ENCODE assay signal across 1 cellular context in the genomic region with DNA sequence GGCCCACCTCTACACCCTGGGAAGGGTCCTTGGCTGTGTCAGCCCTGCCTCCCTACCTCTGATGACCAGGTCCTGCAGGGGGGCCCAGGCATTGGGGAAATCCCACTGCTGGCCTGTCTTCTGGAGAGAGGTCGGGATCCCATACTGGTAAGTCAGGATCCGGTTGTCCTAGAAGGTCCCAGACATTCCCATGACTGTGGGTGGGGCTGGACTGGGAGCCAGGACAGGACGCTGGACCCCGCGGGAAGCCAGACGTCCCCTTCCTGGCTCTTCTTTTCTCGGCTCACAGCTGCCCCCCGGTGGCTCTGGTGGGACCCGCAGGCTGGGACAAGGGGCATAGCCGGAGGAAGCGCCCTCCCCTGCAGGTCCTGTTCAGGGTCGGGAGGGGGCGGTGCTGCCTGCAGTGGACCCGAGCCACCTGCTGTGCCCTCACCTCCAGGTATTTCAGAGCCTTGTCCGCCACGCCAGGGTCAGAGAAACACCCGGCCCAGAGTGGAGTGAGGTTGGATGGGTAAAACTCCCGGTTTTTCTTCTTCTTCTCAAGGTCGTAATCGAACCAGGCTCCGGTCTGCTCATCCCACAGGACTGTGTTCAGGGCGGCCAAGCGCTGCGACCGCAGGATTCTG.
TF ChIP-seq lines count a peak whose summit lies in the region.

No MANE protein-coding gene starts in this region.

TF ChIP-seq in HepG2, 621 proteins besides CTCF, POLR2A, EP300 and RAD21 (continued from another document and continues in another):
- TF ChIP-seq, protein P1, sequence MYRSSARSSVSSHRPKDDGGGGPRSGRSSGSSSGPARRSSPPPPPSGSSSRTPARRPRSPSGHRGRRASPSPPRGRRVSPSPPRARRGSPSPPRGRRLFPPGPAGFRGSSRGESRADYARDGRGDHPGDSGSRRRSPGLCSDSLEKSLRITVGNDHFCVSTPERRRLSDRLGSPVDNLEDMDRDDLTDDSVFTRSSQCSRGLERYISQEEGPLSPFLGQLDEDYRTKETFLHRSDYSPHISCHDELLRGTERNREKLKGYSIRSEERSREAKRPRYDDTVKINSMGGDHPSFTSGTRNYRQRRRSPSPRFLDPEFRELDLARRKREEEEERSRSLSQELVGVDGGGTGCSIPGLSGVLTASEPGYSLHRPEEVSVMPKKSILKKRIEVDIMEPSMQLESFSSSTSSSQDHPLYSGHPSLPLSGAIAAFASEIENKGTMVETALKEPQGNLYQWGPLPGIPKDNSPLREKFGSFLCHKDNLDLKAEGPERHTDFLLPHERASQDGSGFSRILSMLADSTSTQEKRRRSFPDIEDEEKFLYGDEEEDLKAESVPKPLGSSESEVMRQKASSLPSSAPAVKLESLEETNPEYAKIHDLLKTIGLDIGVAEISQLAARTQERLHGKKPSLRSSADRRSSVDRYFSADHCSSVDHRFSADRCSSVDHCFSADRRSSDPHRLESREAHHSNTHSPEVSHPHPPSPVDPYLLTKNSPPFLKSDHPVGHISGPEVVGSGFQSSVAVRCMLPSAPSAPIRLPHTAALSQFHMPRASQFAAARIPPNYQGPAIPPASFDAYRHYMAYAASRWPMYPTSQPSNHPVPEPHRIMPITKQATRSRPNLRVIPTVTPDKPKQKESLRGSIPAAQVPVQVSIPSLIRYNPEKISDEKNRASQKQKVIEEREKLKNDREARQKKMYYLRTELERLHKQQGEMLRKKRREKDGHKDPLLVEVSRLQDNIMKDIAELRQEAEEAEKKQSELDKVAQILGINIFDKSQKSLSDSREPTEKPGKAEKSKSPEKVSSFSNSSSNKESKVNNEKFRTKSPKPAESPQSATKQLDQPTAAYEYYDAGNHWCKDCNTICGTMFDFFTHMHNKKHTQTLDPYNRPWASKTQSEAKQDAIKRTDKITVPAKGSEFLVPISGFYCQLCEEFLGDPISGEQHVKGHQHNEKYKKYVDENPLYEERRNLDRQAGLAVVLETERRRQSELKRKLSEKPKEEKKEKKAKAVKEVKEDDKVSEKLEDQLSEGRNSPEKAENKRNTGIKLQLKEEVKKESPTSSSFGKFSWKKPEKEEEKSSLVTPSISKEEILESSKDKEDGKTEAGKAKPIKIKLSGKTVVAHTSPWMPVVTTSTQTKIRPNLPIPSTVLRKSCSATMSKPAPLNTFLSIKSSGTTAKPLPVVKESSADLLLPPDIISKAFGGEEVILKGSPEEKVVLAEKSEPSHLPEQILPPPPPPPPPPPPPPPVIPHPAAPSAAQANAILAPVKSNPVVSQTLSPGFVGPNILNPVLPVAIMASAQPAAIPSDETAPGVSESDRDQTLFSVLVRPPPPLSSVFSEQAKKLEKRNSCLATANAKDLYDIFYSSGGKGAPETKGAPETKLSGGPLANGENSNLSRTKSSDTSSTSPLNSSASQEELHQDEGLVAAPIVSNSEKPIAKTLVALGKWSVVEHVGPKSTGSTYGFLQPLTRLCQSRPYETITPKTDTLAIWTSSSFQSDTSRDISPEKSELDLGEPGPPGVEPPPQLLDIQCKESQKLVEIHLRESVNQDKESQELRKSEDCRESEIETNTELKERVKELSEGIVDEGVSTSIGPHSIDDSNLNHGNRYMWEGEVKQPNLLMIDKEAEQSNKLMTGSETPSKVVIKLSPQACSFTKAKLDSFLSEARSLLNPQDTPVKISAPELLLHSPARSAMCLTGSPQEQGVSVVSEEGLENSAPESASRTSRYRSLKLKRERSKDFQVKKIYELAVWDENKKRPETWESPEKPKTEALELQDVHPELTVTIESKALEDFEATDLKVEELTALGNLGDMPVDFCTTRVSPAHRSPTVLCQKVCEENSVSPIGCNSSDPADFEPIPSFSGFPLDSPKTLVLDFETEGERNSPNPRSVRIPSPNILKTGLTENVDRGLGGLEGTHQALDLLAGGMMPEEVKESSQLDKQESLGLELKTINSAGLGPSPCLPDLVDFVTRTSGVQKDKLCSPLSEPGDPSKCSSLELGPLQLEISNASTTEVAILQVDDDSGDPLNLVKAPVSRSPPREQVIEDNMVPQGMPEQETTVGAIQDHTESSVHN (CRISPR knock-in tag; IDR thresholded peaks at IDR 0.05), result no peak
- TF ChIP-seq, protein P2, sequence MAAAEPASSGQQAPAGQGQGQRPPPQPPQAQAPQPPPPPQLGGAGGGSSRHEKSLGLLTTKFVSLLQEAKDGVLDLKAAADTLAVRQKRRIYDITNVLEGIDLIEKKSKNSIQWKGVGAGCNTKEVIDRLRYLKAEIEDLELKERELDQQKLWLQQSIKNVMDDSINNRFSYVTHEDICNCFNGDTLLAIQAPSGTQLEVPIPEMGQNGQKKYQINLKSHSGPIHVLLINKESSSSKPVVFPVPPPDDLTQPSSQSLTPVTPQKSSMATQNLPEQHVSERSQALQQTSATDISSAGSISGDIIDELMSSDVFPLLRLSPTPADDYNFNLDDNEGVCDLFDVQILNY (CRISPR knock-in tag; conservative IDR thresholded peaks at IDR 0.05), result no peak
- no peak for TF ChIP-seq ZNF337 (CRISPR knock-in tag; IDR thresholded peaks at IDR 0.05; ENCODE audit: borderline replicate concordance, low read depth)
- TF ChIP-seq PRMT3 (CRISPR knock-in tag; IDR thresholded peaks at IDR 0.05; ENCODE audit: borderline replicate concordance, low read depth), result no peak
- no peak for TF ChIP-seq ZNF562 (CRISPR knock-in tag; IDR thresholded peaks at IDR 0.05; ENCODE audit: borderline replicate concordance)
- no peak for TF ChIP-seq ZBTB1 (CRISPR knock-in tag; IDR thresholded peaks at IDR 0.05; ENCODE audit: borderline replicate concordance)
- no peak for TF ChIP-seq CREB1 (IDR thresholded peaks at IDR 0.05)
- no peak for TF ChIP-seq CREB1 (CRISPR knock-in tag; IDR thresholded peaks at IDR 0.05)
- TF ChIP-seq ZNF780A (CRISPR knock-in tag; IDR thresholded peaks at IDR 0.05), result no peak
- TF ChIP-seq MED13 (CRISPR knock-in tag; IDR thresholded peaks at IDR 0.05), result no peak
- TF ChIP-seq ZNF20 (CRISPR knock-in tag; IDR thresholded peaks at IDR 0.05), result no peak
- TF ChIP-seq DNMT3B (CRISPR knock-in tag; conservative IDR thresholded peaks at IDR 0.05), result no peak
- no peak for TF ChIP-seq ZFYVE20 (CRISPR knock-in tag; IDR thresholded peaks at IDR 0.05; ENCODE audit: borderline replicate concordance, low read depth)
- no peak for TF ChIP-seq DNMT1 (CRISPR knock-in tag; IDR thresholded peaks at IDR 0.05)
- no peak for TF ChIP-seq ATAD3A (CRISPR knock-in tag; IDR thresholded peaks at IDR 0.05)
- TF ChIP-seq XRCC5 (optimal IDR thresholded peaks at IDR 0.05; ENCODE audit: low read length), result peak; percentile 85
- TF ChIP-seq, protein P3, sequence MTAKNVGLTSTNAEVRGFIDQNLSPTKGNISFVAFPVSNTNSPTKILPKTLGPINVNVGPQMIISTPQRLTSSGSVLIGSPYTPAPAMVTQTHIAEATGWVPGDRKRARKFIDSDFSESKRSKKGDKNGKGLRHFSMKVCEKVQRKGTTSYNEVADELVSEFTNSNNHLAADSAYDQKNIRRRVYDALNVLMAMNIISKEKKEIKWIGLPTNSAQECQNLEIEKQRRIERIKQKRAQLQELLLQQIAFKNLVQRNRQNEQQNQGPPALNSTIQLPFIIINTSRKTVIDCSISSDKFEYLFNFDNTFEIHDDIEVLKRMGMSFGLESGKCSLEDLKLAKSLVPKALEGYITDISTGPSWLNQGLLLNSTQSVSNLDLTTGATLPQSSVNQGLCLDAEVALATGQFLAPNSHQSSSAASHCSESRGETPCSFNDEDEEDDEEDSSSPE (CRISPR knock-in tag; IDR thresholded peaks at IDR 0.05), result no peak
- TF ChIP-seq REXO4 (CRISPR knock-in tag; IDR thresholded peaks at IDR 0.05; ENCODE audit: borderline replicate concordance), result no peak
- TF ChIP-seq ZNF672 (CRISPR knock-in tag; IDR thresholded peaks at IDR 0.05), result no peak
- no peak for TF ChIP-seq ZSCAN30 (CRISPR knock-in tag; IDR thresholded peaks at IDR 0.05)
- no peak for TF ChIP-seq FOXA1 (IDR thresholded peaks at IDR 0.05)
- TF ChIP-seq FOXA1 (CRISPR knock-in tag; IDR thresholded peaks at IDR 0.05), result no peak
- no peak for TF ChIP-seq KAT7 (CRISPR knock-in tag; IDR thresholded peaks at IDR 0.05; ENCODE audit: borderline replicate concordance)
- no peak for TF ChIP-seq CAMTA2 (CRISPR knock-in tag; IDR thresholded peaks at IDR 0.05; ENCODE audit: borderline replicate concordance)
- TF ChIP-seq, protein P4, sequence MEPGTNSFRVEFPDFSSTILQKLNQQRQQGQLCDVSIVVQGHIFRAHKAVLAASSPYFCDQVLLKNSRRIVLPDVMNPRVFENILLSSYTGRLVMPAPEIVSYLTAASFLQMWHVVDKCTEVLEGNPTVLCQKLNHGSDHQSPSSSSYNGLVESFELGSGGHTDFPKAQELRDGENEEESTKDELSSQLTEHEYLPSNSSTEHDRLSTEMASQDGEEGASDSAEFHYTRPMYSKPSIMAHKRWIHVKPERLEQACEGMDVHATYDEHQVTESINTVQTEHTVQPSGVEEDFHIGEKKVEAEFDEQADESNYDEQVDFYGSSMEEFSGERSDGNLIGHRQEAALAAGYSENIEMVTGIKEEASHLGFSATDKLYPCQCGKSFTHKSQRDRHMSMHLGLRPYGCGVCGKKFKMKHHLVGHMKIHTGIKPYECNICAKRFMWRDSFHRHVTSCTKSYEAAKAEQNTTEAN (CRISPR knock-in tag; conservative IDR thresholded peaks at IDR 0.05), result 0 out of 2 replicates have a peak, but pooled peaks have one; percentile 26
- TF ChIP-seq NR2C2 (CRISPR knock-in tag; IDR thresholded peaks at IDR 0.05; ENCODE audit: borderline replicate concordance), result no peak
- TF ChIP-seq ZNF101 (CRISPR knock-in tag; IDR thresholded peaks at IDR 0.05; ENCODE audit: borderline replicate concordance, low read depth), result no peak
- TF ChIP-seq, protein P5, sequence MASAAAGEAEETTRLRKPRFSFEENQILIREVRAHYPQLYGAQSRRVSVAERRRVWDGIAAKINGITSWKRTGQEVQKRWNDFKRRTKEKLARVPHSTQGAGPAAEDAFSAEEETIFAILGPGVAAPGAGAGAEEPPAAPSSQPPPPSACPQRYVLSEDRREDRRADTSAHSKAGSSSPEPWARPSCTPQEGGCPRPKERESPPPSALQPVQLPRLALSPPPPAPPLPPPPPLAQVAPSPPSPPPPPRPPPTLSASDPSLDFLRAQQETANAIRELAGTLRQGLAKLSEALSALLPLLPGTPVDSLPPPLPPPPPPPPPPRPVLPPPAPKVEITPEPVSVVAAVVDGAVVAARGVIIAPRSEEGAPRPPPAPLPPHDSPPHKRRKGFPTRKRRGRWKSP (CRISPR knock-in tag; IDR thresholded peaks at IDR 0.05), result no peak
- no peak; the same call in 1 of the 2 replicates for TF ChIP-seq ZNF124 (CRISPR knock-in tag; IDR thresholded peaks at IDR 0.05)
- TF ChIP-seq ADNP (CRISPR knock-in tag; IDR thresholded peaks at IDR 0.05), result no peak
- TF ChIP-seq ZNF788 (CRISPR knock-in tag; IDR thresholded peaks at IDR 0.05; ENCODE audit: borderline replicate concordance), result no peak
- TF ChIP-seq, protein P6, sequence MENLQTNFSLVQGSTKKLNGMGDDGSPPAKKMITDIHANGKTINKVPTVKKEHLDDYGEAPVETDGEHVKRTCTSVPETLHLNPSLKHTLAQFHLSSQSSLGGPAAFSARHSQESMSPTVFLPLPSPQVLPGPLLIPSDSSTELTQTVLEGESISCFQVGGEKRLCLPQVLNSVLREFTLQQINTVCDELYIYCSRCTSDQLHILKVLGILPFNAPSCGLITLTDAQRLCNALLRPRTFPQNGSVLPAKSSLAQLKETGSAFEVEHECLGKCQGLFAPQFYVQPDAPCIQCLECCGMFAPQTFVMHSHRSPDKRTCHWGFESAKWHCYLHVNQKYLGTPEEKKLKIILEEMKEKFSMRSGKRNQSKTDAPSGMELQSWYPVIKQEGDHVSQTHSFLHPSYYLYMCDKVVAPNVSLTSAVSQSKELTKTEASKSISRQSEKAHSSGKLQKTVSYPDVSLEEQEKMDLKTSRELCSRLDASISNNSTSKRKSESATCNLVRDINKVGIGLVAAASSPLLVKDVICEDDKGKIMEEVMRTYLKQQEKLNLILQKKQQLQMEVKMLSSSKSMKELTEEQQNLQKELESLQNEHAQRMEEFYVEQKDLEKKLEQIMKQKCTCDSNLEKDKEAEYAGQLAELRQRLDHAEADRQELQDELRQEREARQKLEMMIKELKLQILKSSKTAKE (CRISPR knock-in tag; IDR thresholded peaks at IDR 0.05; ENCODE audit: borderline replicate concordance), result no peak
- no peak for TF ChIP-seq SMAD3 (CRISPR knock-in tag; IDR thresholded peaks at IDR 0.05)
- no peak for TF ChIP-seq ZNF549 (CRISPR knock-in tag; IDR thresholded peaks at IDR 0.05)
- TF ChIP-seq MXI1 (IDR thresholded peaks at IDR 0.05; ENCODE audit: borderline replicate concordance, low read depth, low read length), result no peak
- TF ChIP-seq JUN (CRISPR knock-in tag; IDR thresholded peaks at IDR 0.05), result no peak
- TF ChIP-seq TBP (CRISPR knock-in tag; IDR thresholded peaks at IDR 0.05), result no peak
- no peak for TF ChIP-seq ZBTB20 (CRISPR knock-in tag; IDR thresholded peaks at IDR 0.05; ENCODE audit: borderline replicate concordance, low read depth)
- TF ChIP-seq, protein P7, sequence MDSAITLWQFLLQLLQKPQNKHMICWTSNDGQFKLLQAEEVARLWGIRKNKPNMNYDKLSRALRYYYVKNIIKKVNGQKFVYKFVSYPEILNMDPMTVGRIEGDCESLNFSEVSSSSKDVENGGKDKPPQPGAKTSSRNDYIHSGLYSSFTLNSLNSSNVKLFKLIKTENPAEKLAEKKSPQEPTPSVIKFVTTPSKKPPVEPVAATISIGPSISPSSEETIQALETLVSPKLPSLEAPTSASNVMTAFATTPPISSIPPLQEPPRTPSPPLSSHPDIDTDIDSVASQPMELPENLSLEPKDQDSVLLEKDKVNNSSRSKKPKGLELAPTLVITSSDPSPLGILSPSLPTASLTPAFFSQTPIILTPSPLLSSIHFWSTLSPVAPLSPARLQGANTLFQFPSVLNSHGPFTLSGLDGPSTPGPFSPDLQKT (CRISPR knock-in tag; IDR thresholded peaks at IDR 0.05; ENCODE audit: borderline replicate concordance), result no peak
- no peak for TF ChIP-seq ZNF3 (CRISPR knock-in tag; IDR thresholded peaks at IDR 0.05)
- no peak for TF ChIP-seq ZNF33B (CRISPR knock-in tag; IDR thresholded peaks at IDR 0.05)
- TF ChIP-seq, protein P8, sequence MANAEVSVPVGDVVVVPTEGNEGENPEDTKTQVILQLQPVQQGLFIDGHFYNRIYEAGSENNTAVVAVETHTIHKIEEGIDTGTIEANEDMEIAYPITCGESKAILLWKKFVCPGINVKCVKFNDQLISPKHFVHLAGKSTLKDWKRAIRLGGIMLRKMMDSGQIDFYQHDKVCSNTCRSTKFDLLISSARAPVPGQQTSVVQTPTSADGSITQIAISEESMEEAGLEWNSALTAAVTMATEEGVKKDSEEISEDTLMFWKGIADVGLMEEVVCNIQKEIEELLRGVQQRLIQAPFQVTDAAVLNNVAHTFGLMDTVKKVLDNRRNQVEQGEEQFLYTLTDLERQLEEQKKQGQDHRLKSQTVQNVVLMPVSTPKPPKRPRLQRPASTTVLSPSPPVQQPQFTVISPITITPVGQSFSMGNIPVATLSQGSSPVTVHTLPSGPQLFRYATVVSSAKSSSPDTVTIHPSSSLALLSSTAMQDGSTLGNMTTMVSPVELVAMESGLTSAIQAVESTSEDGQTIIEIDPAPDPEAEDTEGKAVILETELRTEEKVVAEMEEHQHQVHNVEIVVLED (CRISPR knock-in tag; IDR thresholded peaks at IDR 0.05; ENCODE audit: borderline replicate concordance), result no peak
- no peak for TF ChIP-seq ZSCAN29 (CRISPR knock-in tag; conservative IDR thresholded peaks at IDR 0.05)
- TF ChIP-seq ZNF75D (CRISPR knock-in tag; IDR thresholded peaks at IDR 0.05; ENCODE audit: borderline replicate concordance), result no peak
- no peak for TF ChIP-seq NFATC3 (CRISPR knock-in tag; IDR thresholded peaks at IDR 0.05)
- no peak for TF ChIP-seq ZFP62 (CRISPR knock-in tag; IDR thresholded peaks at IDR 0.05)
- no peak for TF ChIP-seq ZNF781 (CRISPR knock-in tag; IDR thresholded peaks at IDR 0.05; ENCODE audit: borderline replicate concordance, not compliant biosample characterization)
